ENCODE assay signal across 8 cellular contexts in the genomic region with DNA sequence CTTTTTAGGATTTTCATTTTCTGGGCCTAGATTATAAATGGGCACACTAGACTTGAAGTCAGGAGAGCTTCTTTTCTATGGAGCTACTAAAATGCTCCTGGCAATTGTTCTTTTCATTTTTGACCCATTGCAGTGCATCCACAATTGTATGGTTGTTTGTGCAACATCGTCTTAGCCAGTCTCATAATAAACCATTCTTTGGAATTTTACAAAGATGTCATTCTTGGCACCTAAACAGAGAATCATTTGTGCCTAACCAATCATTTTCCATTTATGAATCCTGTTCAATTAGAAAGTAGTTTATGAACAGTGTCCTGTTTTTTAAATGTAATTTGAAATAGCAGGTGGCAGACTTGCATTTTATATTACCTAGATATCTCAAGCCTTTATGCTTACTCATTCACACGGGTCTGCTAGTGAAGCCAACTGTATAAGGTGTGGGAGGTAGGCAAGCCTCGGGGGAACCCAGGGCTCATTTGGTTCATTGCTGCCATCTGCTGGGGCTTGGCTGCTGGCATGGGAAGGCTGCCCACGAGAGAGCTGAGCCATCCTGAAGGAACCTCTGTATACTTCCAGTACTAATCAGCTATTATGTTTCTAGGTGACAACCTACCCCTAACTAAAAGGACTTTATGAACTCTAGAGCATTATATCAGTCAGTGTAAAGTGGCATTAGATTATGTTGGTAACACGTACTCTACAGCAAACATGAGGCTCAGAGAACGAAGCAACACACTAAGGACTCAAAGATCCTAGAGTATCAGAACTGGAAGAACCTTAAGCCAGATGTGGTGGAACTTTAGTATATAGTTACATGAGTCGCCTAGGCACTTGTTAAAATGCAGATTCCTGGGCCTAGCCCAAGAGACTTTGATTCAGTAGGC. TPM values are rescaled to one million over a fixed set of nuclear protein-coding genes. Genes with fewer than 3 reads are reported as not detected.
A peak's percentile ranks its signal among the peaks of the same experiment; 100 is the strongest.
DNase-seq lines count a peak whose midpoint lies in the region; ATAC-seq and FAIRE-seq lines count a peak whose summit lies in the region.

No MANE protein-coding gene starts in this region.

- peak; percentile 67 for FAIRE-seq in GM18507 (lab: Jason Lieb, UNC)
- FAIRE-seq in HTR-8/SVneo (lab: Jason Lieb, UNC): no peak

- no peaks in the 10 kb centered on the region for H3K27me3 Mint-ChIP-seq in activated naive CD4-positive, alpha-beta T cell treated with anti-CD3 and anti-CD28 coated beads for 36 hours (ENCODE audit: low read depth)

- H3K27ac Mint-ChIP-seq in activated naive CD4-positive, alpha-beta T cell treated with anti-CD3 and anti-CD28 coated beads for 36 hours: no peak overlapping the region

- H3K4me3 Mint-ChIP-seq in activated naive CD4-positive, alpha-beta T cell treated with anti-CD3 and anti-CD28 coated beads for 36 hours: no peak overlapping the region

- peaks cover 5% of the 10 kb centered on the region for H3K4me1 Mint-ChIP-seq in activated naive CD4-positive, alpha-beta T cell treated with anti-CD3 and anti-CD28 coated beads for 36 hours (ENCODE audit: low read depth)

- H3K36me3 Mint-ChIP-seq in activated naive CD4-positive, alpha-beta T cell treated with anti-CD3 and anti-CD28 coated beads for 36 hours (ENCODE audit: low read depth): peaks cover 25% of the 10 kb centered on the region

- CTCF ChIA-PET in activated naive CD4-positive, alpha-beta T cell treated with anti-CD3 and anti-CD28 coated beads for 36 hours (lab: Charles Lee): interaction anchor here (0.6 to 6.8 kb wide), 20 partner anchors 13 to 239 kb away, joined by 3 to 84 read pairs (median 3); no protein-coding TSS in a partner anchor

- intact Hi-C loops in activated naive CD4-positive, alpha-beta T cell treated with anti-CD3 and anti-CD28 coated beads for 36 hours (cut with micrococcal nuclease): loop anchor here (1.0 kb wide), 2 partner anchors 28 to 234 kb away; no protein-coding TSS in a partner anchor
- intact Hi-C loops in Right ventricle myocardium superior (cut with DNase I): loop anchor here (5.0 kb wide), 1 partner anchor 234 kb away; no protein-coding TSS in a partner anchor

- DNase-seq in AG08396 (ENCODE audit: low spot score) (peak; percentile 84), GM18507 (ENCODE audit: extremely low spot score, insufficient read length, low read depth) (peak; percentile 46), HTR-8/SVneo (ENCODE audit: insufficient read length, low spot score) (peak; percentile 65), RKO (ENCODE audit: low spot score) (peak; percentile 67), Right ventricle myocardium superior (peak; percentile 67), putamen (ENCODE audit: low spot score) (peak; percentile 91)
- DNase-seq in activated naive CD4-positive, alpha-beta T cell treated with anti-CD3 and anti-CD28 coated beads for 36 hours: peak; percentile 79

- peak; percentile 98 for ATAC-seq in Right ventricle myocardium superior (ENCODE audit: poor library complexity)
- no peak for ATAC-seq in HG03139 (IDR thresholded peaks at IDR 0.05; ENCODE audit: unreplicated experiment)

- peaks cover 3% of the 10 kb centered on the region for H3K9me3 Mint-ChIP-seq in activated naive CD4-positive, alpha-beta T cell treated with anti-CD3 and anti-CD28 coated beads for 36 hours

RNA-seq across cellular contexts. Expression of a gene that starts 60.0 kb away (rescaled TPM):
- total RNA-seq in activated naive CD4-positive, alpha-beta T cell treated with anti-CD3 and anti-CD28 coated beads for 36 hours: 1,000 to 10,000 TPM; 3,331 to 3,631 TPM
- total RNA-seq in Right ventricle myocardium superior: 4,220 TPM
